ENCODE assay signal across 8 cellular contexts in genomic region chr7:95549818-95550529, GRCh38. TPM values are rescaled to one million over a fixed set of nuclear protein-coding genes. Genes with fewer than 3 reads are reported as not detected.
DNase-seq lines count a peak whose midpoint lies in the region; ATAC-seq and TF ChIP-seq lines count a peak whose summit lies in the region.

No MANE protein-coding gene starts in this region.

- in situ Hi-C loops in ACHN (cut with HindIII; ENCODE audit: low pct_ligation_motif_present, low pct_unique_long_range_greater_than_20kb, low sequenced_read_pairs): no loop called here
- in situ Hi-C loops in astrocyte of the spinal cord (cut with HindIII; ENCODE audit: low sequenced_read_pairs): no loop called here

- peak overlapping the region in 14 of 21 experiments; percentile 0 to 82 (median 70) for H3K27ac ChIP-seq in skin epidermis

- no peaks in the 10 kb centered on the region for H3K27me3 ChIP-seq in MG63

- DNase-seq in ACHN (peak; percentile 87), MG63 (peak; percentile 62), astrocyte of the spinal cord (ENCODE audit: low read depth, low spot score) (peak; percentile 90), iPS-NIHi7 (ENCODE audit: extremely low spot score) (peak; percentile 58), SKM-1 (lab: John Stamatoyannopoulos, UW; ENCODE audit: unreplicated experiment) (no peak)

- no peak for TF ChIP-seq POLR2A in GM18505 (IDR thresholded peaks at IDR 0.05; ENCODE audit: borderline replicate concordance, extremely low read depth, insufficient read depth, insufficient read length)

- no peaks in the 10 kb centered on the region for H3K9me3 ChIP-seq in MG63

- no peak for ATAC-seq in GM21717 (IDR thresholded peaks at IDR 0.05; ENCODE audit: unreplicated experiment)
- ATAC-seq in GM18505 (IDR thresholded peaks at IDR 0.05; ENCODE audit: unreplicated experiment): no peak

- H3K4me3 ChIP-seq in MG63: no peak overlapping the region
- H3K4me3 ChIP-seq in astrocyte of the spinal cord (ENCODE audit: low read depth, low read length): no peak overlapping the region
- no peak overlapping the region for H3K4me3 ChIP-seq in skin epidermis

- TF ChIP-seq CTCF in astrocyte of the spinal cord (IDR thresholded peaks at IDR 0.05; ENCODE audit: low read depth, low read length): no peak

- no peaks in the 10 kb centered on the region for H3K36me3 ChIP-seq in MG63

RNA-seq across cellular contexts. Expression of gene PDK4, which starts 46.3 kb away (rescaled TPM):
- total RNA-seq in MG63 (2014; rRNA removed; shearing (Covaris generic); ENCODE audit: low replicate concordance): 0.33 and 0.84 TPM in 2 replicates
